ENCODE assay signal across 8 cellular contexts in the genomic region with DNA sequence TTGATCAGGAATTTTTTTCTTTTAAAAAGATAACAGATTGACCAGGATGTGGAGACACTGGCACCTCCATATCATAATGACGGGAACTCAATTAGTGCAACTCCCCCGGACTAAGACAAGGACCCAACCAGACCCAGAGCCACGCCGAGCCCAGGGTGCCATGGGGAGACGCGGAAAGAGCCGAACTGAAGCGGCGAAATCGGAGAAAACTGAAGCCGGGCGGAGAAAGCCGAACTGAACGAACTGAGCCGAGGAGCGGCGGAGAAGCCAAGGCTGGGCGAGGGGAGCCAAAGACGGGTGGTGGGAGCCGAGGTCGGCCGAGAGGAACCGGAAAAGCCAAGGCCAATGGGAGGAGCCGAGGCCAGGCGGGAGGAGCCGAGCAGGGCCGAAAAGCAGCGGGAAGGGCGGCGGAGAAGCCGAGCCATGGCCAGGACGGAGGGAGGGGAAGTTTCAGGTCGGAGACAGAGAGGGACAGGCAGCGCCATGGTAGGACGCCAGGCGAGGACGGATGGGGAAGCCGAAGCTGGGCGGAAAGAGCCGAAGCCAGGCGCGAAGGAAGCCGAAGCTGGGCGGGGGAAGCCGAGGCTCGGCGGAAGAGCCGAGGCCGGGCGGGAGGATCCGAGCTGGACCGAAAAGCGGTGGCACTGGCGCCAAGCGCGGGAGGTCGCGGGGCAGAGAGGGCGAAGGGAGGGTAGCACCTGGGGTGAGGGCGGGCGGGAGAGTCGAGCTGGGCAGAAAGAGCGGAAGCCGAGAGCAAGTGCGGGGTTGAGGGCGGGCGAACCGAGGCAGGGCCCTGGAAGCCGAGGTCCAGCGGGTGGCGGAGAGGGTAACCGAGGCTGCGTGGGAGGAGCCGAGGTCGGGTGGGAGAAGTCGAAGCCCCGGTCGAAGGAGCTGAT. TPM values are rescaled to one million over a fixed set of nuclear protein-coding genes. Genes with fewer than 3 reads are reported as not detected.
DNase-seq lines count a peak whose midpoint lies in the region; ATAC-seq and TF ChIP-seq lines count a peak whose summit lies in the region.

No MANE protein-coding gene starts in this region.

- CTCF ChIA-PET in AG04449 (lab: Yijun Ruan, JAX): interaction anchor here (0.7 to 7.1 kb wide), 9 partner anchors 10 to 701 kb away, joined by 3 to 167 read pairs (median 4); a partner anchor contains a TSS

- no peaks in the 10 kb centered on the region for H3K36me3 ChIP-seq in breast epithelium
- H3K36me3 ChIP-seq in iPS-20b (ENCODE audit: insufficient read depth, low read depth, low read length): no peaks in the 10 kb centered on the region
- H3K36me3 ChIP-seq in skeletal muscle tissue (ENCODE audit: control insufficient read depth in 3 of 3, insufficient read depth in 3 of 3, low read length in 3 of 3): peaks cover 3 to 4% (median 4%) of the 10 kb centered on the region in 3 donors

- H3K4me3 ChIP-seq in AG04449 (ENCODE audit: low read depth, low read length) (peak overlapping the region; percentile 81), breast epithelium (peak overlapping the region; percentile 53 to 70 (median 69)), iPS-20b (ENCODE audit: low read length) (peak overlapping the region; percentile 74), skeletal muscle tissue (ENCODE audit: low read length in 3 of 3) (peak overlapping the region; percentile 80 to 96 (median 88))

- H3K9ac ChIP-seq in iPS-20b (ENCODE audit: low read depth, low read length) (peak overlapping the region; percentile 87), skeletal muscle tissue (ENCODE audit: low read depth in 1 of 3, low read length in 3 of 3) (peak overlapping the region; percentile 87 to 93 (median 89))

- H3K27me3 ChIP-seq in breast epithelium (no peaks in the 10 kb centered on the region), iPS-20b (ENCODE audit: insufficient read depth, low read length) (no peaks in the 10 kb centered on the region), skeletal muscle tissue (ENCODE audit: control insufficient read depth in 3 of 3, insufficient read depth in 3 of 3, low read length in 3 of 3) (no peaks in the 10 kb centered on the region)

- DNase-seq in AG04449 (ENCODE audit: low read depth, low spot score) (peak; percentile 28), NCI-H2171 treated with DMSO at 0.1 percent for 48 hours (lab: John Stamatoyannopoulos, UW) (peak; percentile 91), breast epithelium (ENCODE audit: low spot score in 2 of 2) (peak; percentile 86 to 92)

- POLR2A ChIA-PET in AG04449 (lab: Yijun Ruan, JAX): interaction anchor here (0.5 to 1.4 kb wide), 6 partner anchors 13 to 375 kb away, joined by 3 to 4 read pairs (median 4); a partner anchor contains a TSS

- peaks cover 7 to 16% of the 10 kb centered on the region in 2 donors for H3K9me3 ChIP-seq in breast epithelium
- peaks cover 29% of the 10 kb centered on the region for H3K9me3 ChIP-seq in iPS-20b (ENCODE audit: insufficient read depth, low read depth, low read length)
- peaks cover 4 to 6% (median 5%) of the 10 kb centered on the region in 3 donors for H3K9me3 ChIP-seq in skeletal muscle tissue (ENCODE audit: control insufficient read depth in 3 of 3, low read length in 3 of 3)

- TF ChIP-seq CTCF in AG04449 (IDR thresholded peaks at IDR 0.05; ENCODE audit: insufficient read depth, low read length, missing control alignments): no peak
- no peak for TF ChIP-seq CTCF in VCaP (conservative IDR thresholded peaks at IDR 0.05)
- no peak for TF ChIP-seq CTCF in breast epithelium (IDR thresholded peaks at IDR 0.05)

- peak; percentile 74 for ATAC-seq in GM18870 (IDR thresholded peaks at IDR 0.05; ENCODE audit: unreplicated experiment)
- peak; percentile 71 for ATAC-seq in HG03103 (IDR thresholded peaks at IDR 0.05; ENCODE audit: low read depth, unreplicated experiment)

- peak overlapping the region; percentile 84 for H3K27ac ChIP-seq in VCaP
- H3K27ac ChIP-seq in breast epithelium: peak overlapping the region; percentile 92 to 94
- H3K27ac ChIP-seq in iPS-20b (ENCODE audit: low read length): peak overlapping the region; percentile 41
- peak overlapping the region; percentile 94 for H3K27ac ChIP-seq in skeletal muscle tissue (ENCODE audit: low read depth, low read length)

- intact Hi-C loops in breast epithelium (cut with DNase I; ENCODE audit: low total_unique reads): no loop called here

- H3K4me1 ChIP-seq in breast epithelium (peaks cover 0 to 4% of the 10 kb centered on the region in 2 donors), iPS-20b (ENCODE audit: insufficient read depth, low read length) (no peaks in the 10 kb centered on the region; the same call in 1 of the 2 replicates), skeletal muscle tissue (ENCODE audit: control insufficient read depth in 3 of 3, insufficient read depth in 3 of 3, low read length in 3 of 3) (peaks cover 3 to 7% (median 5%) of the 10 kb centered on the region in 3 donors)

- TF ChIP-seq POLR2A in breast epithelium (IDR thresholded peaks at IDR 0.05): no peak

RNA-seq across cellular contexts. Expression of a gene that starts 29.4 kb away (rescaled TPM):
- total RNA-seq in breast epithelium (10 to 100 TPM in 2 of 3 donors, 1 to 10 TPM in 1; 7.2 to 18.3 (median 12.8) TPM), skeletal muscle tissue (16.7 TPM)

RNA-seq across cellular contexts. Expression of a gene that starts 40.5 kb away (rescaled TPM):
- total RNA-seq in breast epithelium (not detected), skeletal muscle tissue (not detected)

RNA-seq across cellular contexts. Expression of a gene that starts 49.8 kb away (rescaled TPM):
- total RNA-seq in breast epithelium: not detected
- not detected for total RNA-seq in skeletal muscle tissue

RNA-seq across cellular contexts. Expression of a gene that starts 59.0 kb away (rescaled TPM):
- total RNA-seq in breast epithelium: not detected
- total RNA-seq in skeletal muscle tissue: not detected

Comparison
In these comparisons a context has a peak if more than half of its experiments do, and no peak if none do; other contexts are left out.
1. Peak in every context shown above with its lines: DNase-seq, ATAC-seq, H3K4me3 ChIP-seq and H3K27ac ChIP-seq.
2. DNase-seq: peak in every context shown above with its lines; median percentile 91 in NCI-H2171 treated with DMSO at 0.1 percent for 48 hours; 89 in breast epithelium; 28 in AG04449.
3. H3K27ac ChIP-seq: peak in every context shown above with its lines; median percentile 94 in skeletal muscle tissue; 93 in breast epithelium; 84 in VCaP; 41 in iPS-20b.